In the genomic region with DNA sequence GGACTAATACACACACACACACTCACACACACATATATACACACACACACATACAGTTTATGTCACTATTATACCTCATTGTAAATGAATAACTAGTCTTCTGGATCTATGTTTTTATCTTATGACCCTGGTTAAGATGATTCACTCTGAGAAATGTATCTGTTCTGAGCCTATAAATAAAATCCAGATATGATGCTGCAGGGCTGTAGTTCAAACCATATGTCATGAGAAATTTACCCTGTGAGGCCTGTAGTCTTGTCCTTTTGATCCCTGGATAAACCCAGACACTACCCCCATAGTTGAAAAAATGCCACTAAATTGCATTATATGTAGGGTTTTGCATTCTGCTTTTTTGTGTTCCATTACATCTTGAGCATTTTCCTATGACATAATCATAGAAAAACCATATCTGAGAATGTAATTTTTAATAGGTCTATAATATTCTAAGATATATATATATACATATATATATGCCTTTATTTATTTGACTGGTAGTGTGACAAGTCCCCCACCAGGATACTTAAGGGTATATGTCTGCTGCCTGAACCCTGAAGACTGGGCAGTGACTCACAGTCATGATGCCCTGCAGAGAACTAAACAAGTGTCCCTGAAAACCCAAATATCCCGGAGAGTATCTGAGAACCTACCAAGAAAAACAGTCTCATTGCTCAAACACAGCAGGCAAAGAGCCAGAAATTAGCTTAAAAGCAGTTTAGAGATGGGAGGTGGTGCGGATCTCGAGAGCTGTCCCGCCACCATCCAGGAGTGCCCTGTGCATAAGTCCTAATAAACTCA, we compare ENCODE assay signal across 17 cellular contexts. TPM values are rescaled to one million over a fixed set of nuclear protein-coding genes. Genes with fewer than 3 reads are reported as not detected.
DNase-seq lines count a peak whose midpoint lies in the region; ATAC-seq and TF ChIP-seq lines count a peak whose summit lies in the region.
"Had no signal": no experiment of that assay in that cellular context is flagged by ENCODE, and none has a peak within 500 bp of the region (broad histone marks: within the 10 kb centered on the region; RNA-seq: fewer than 3 reads in every experiment).

No MANE protein-coding gene starts in this region.

- TF ChIP-seq CTCF in adrenal gland (IDR thresholded peaks at IDR 0.05): no peak
- TF ChIP-seq CTCF in mucosa of descending colon (IDR thresholded peaks at IDR 0.05): no peak

- intact Hi-C loops in adrenal gland (cut with DNase I) (no loop called here), mucosa of descending colon (cut with DNase I, micrococcal nuclease) (no loop called here)

- H3K27ac ChIP-seq in adrenal gland: no peak overlapping the region
- H3K27ac ChIP-seq: A549 had no signal

- TF ChIP-seq POLR2A in adrenal gland (IDR thresholded peaks at IDR 0.05): no peak

- no peaks in the 10 kb centered on the region for H3K9me3 ChIP-seq in adrenal gland (replicated peaks in 1 of 3)
- no peaks in the 10 kb centered on the region for H3K9me3 ChIP-seq in mucosa of descending colon

- H3K4me3 ChIP-seq in adrenal gland (no peak overlapping the region), mucosa of descending colon (no peak overlapping the region)
- H3K4me3 ChIP-seq: A549 had no signal

- H3K36me3 ChIP-seq in adrenal gland (replicated peaks in 1 of 2) (no peaks in the 10 kb centered on the region), mucosa of descending colon (ENCODE audit: low read depth) (no peaks in the 10 kb centered on the region)

- ATAC-seq in mucosa of descending colon (peak; percentile 23), GM18498 (IDR thresholded peaks at IDR 0.05; ENCODE audit: unreplicated experiment) (no peak)
- ATAC-seq: A549 had no signal

- peak; percentile 19 for DNase-seq in EL
- peak in 5 of 7 donors; percentile 29 to 50 (median 34) for DNase-seq in adrenal gland
- DNase-seq in fibroblast of peridontal ligament (ENCODE audit: extremely low read depth): peak; percentile 28
- no peak for DNase-seq in mucosa of descending colon
- DNase-seq in NK-92 (lab: John Stamatoyannopoulos, UW; ENCODE audit: unreplicated experiment): no peak
- DNase-seq in SIG-M5 treated with dmso at 0.1 percent for 504 hours (lab: John Stamatoyannopoulos, UW; ENCODE audit: unreplicated experiment): no peak
- DNase-seq: AML-193; CD4-positive, CD25-positive, alpha-beta regulatory T cell; DMS79; GDM1; NCI-H146; NCI-H2227 treated with DMSO at 0.1 percent for 48 hours; NCI-H526; NK-92 treated with Interleukin-12 subunit alpha and Interleukin-12 subunit beta, amount 100 ng/mL, for 24 hours had no signal

- H3K4me1 ChIP-seq in adrenal gland (replicated peaks in 1 of 2) (peaks cover 0 to 5% of the 10 kb centered on the region in 2 donors), mucosa of descending colon (ENCODE audit: low read depth) (peaks cover 4% of the 10 kb centered on the region)
- H3K4me1 ChIP-seq: A549 had no signal

- 49 to 55% (median 52%) methylated on average over 4 of the region's 4 CpGs for WGBS in adrenal gland, 4 donors

- H3K27me3 ChIP-seq in adrenal gland: no peaks in the 10 kb centered on the region

RNA-seq across cellular contexts. Expression of gene ALDOB, which starts 18.4 kb away (rescaled TPM):
- 1 to 10 TPM in 6 of 8 donors, under 1 TPM in 2; 0.74 to 4.8 (median 2.0) TPM for total RNA-seq in adrenal gland
- polyA plus RNA-seq in adrenal gland: 1 to 10 TPM; 2.1 to 6.3 (median 4.5) TPM
- 10 to 100 TPM in 1 of 3 donors, 1 to 10 TPM in 2; 1.6 to 13.8 (median 3.0) TPM for total RNA-seq in mucosa of descending colon
- total RNA-seq: CD4-positive, CD25-positive, alpha-beta regulatory T cell; HT1080 had no signal
- polyA plus RNA-seq: A549; CD4-positive, CD25-positive, alpha-beta regulatory T cell had no signal

RNA-seq across cellular contexts. Expression of gene ZNF189, which starts 55.3 kb away (rescaled TPM):
- total RNA-seq in adrenal gland (10 to 100 TPM; 17.8 to 52.8 (median 35.1) TPM), mucosa of descending colon (10 to 100 TPM; 13.1 to 27.9 (median 17.7) TPM)
- 10 to 100 TPM; 24.8 to 52.4 (median 34.9) TPM for polyA plus RNA-seq in adrenal gland

RNA-seq across cellular contexts. Expression of gene MRPL50, which starts 55.6 kb away (rescaled TPM):
- total RNA-seq in adrenal gland (10 to 100 TPM in 7 of 8 donors, 1 to 10 TPM in 1; 9.9 to 21.2 (median 15.9) TPM), mucosa of descending colon (10 to 100 TPM in 1 of 3 donors, 1 to 10 TPM in 2; 8.2 to 11.0 (median 8.4) TPM)
- 10 to 100 TPM in 2 of 3 donors, 1 to 10 TPM in 1; 8.4 to 38.6 (median 11.1) TPM for polyA plus RNA-seq in adrenal gland

Comparison
In these comparisons a context has a peak if more than half of its experiments do, and no peak if none do; other contexts are left out.
1. DNase-seq: peak in EL (single experiment), adrenal gland (5 of 7) and fibroblast of peridontal ligament (single experiment); none in mucosa of descending colon (0 of 3), NK-92 (single experiment) and SIG-M5 treated with dmso at 0.1 percent for 504 hours (single experiment).